Comparison of ENCODE assay signal across 8 cellular contexts in the genomic region with DNA sequence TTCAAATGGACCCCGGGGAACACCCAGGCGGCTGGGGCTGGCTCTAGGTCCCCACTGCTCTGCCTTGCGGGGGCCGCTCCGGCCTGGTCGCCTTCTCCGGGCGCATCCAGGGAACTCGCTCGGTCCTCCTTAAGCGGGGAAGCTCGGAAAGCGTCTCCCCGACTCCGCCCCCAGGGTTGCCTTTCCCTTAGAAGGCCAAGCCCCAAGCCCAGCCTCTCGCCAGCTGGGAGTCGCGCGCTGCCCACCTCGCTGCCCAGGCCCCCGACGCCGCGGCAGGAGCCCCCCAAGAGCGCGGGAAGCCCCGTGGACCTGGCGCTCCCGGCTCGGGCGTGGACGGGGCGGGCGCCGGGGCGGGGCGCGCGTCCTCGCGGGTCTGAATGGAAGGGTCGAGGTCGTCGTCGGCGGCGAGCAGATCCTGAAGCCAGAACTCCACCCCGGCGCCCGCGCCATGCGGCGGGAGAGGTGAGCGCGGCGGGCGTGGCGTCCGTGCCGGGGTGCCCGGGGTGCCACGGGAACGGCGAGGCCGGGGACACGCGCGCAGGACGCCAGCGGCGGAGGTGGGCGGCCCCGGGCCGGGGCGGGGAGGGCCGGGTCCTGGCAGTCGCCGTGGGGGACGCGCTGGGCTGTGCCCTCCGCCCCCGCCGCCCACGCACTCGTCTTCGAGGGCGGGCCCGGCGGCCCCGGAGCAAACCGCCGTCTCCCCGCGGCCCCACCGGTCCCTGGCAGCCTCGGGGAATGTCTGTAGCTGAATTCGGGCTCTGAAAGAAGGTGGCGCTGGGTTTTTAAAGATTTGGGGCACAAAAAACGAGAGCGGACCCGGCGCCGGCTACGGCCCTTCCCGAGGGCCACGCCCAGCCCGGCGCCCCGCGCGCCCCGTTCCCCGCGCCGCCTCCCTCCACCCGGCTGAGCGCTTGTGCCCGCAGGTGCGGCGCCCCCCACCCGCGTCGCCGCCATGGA. TPM values are rescaled to one million over a fixed set of nuclear protein-coding genes. Genes with fewer than 3 reads are reported as not detected.
DNase-seq lines count a peak whose midpoint lies in the region; ATAC-seq, FAIRE-seq and TF ChIP-seq lines count a peak whose summit lies in the region.

A gene with protein sequence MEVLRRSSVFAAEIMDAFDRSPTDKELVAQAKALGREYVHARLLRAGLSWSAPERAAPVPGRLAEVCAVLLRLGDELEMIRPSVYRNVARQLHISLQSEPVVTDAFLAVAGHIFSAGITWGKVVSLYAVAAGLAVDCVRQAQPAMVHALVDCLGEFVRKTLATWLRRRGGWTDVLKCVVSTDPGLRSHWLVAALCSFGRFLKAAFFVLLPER (plus strand): TSS at position 214 of the 957 bp plus-strand sequence. CDS start 739 bp downstream, at position 953.

- peak within 1 kb of the TSS in 1 of 2 experiments; percentile 89 for H3K4ac ChIP-seq in mesenchymal stem cell (ENCODE audit: low read depth in 1 of 2, low read length in 2 of 2)

- peak within 1 kb of the TSS; percentile 62 for H2BK120ac ChIP-seq in mesenchymal stem cell (ENCODE audit: low read depth, low read length)

- no peak for FAIRE-seq in GM12891 (lab: Jason Lieb, UNC)

- H3K79me1 ChIP-seq in mesenchymal stem cell (replicated peaks; ENCODE audit: low read length, poor library complexity, severe bottlenecking): peaks cover 21% of the 10 kb centered on the region

- POLR2A ChIA-PET in A673 (lab: Charles Lee; ENCODE audit: low non-redundant PET): no interaction called here

- TF ChIP-seq CTCF in A673 (conservative IDR thresholded peaks at IDR 0.05; ENCODE audit: low read depth, low read length): no peak

- H2BK12ac ChIP-seq in mesenchymal stem cell (ENCODE audit: low read length in 2 of 2): peak within 1 kb of the TSS; percentile 25 to 76

- H4K8ac ChIP-seq in mesenchymal stem cell (ENCODE audit: low read length): peak within 1 kb of the TSS; percentile 49

- in situ Hi-C loops in GM23248 (cut with MboI): no loop called here
- in situ Hi-C loops in endometrial microvascular endothelial cells (cut with HindIII; ENCODE audit: inconsistent ontology term, low pct_unique_long_range_greater_than_20kb, low sequenced_read_pairs): no loop called here

- H3K4me1 ChIP-seq in A673 (ENCODE audit: insufficient read depth, low read length, poor library complexity, severe bottlenecking): no peaks in the 10 kb centered on the region
- H3K4me1 ChIP-seq in GM23248 (ENCODE audit: insufficient read depth): peaks cover 31% of the 10 kb centered on the region
- peaks cover 32% of the 10 kb centered on the region for H3K4me1 ChIP-seq in mesenchymal stem cell (ENCODE audit: control insufficient read depth, insufficient read depth, low read depth, low read length)

- H4K91ac ChIP-seq in mesenchymal stem cell (ENCODE audit: low read length): peak within 1 kb of the TSS; percentile 43

- ATAC-seq in SK-N-SH treated with all-trans-retinoic acid at 6 μM for 48 hours (peak; percentile 20), HG02610 (IDR thresholded peaks at IDR 0.05; ENCODE audit: unreplicated experiment) (no peak)

- peak within 1 kb of the TSS in 1 of 2 experiments; percentile 74 for H3K23ac ChIP-seq in mesenchymal stem cell (ENCODE audit: low read length in 2 of 2)

- peak within 1 kb of the TSS in 1 of 2 experiments; percentile 94 for H3K14ac ChIP-seq in mesenchymal stem cell (ENCODE audit: low read length in 2 of 2)

- peak within 1 kb of the TSS; percentile 53 for H2BK5ac ChIP-seq in mesenchymal stem cell (ENCODE audit: low read depth, low read length, poor library complexity, severe bottlenecking)

- WGBS in GM23248 (ENCODE audit: low coverage in 1 of 2, low lambda C conversion rate in 2 of 2, missing lambda C conversion rate in 2 of 2), 2 experiments: 2 to 4% methylated on average over 37 to 59 of the region's 124 CpGs
- 2% methylated on average over 60 of the region's 124 CpGs for WGBS in mesenchymal stem cell

- H2AFZ ChIP-seq in GM23248 (peak within 1 kb of the TSS; percentile 88), mesenchymal stem cell (ENCODE audit: low read depth, low read length) (peak within 1 kb of the TSS; percentile 70)

- H3K79me2 ChIP-seq in GM23248 (ENCODE audit: insufficient read depth): peaks cover 29% of the 10 kb centered on the region

- CTCF ChIA-PET in A673 (lab: Charles Lee): no interaction called here

- H3K9ac ChIP-seq in GM23248 (peak within 1 kb of the TSS; percentile 79), mesenchymal stem cell (ENCODE audit: low read length) (peak within 1 kb of the TSS; percentile 57)

- intact Hi-C loops in A673 (cut with micrococcal nuclease; ENCODE audit: unreplicated experiment): no loop called here

- no peak within 1 kb of the TSS for H2AK5ac ChIP-seq in mesenchymal stem cell (ENCODE audit: low read length, severe bottlenecking)

- H4K20me1 ChIP-seq in GM23248 (ENCODE audit: insufficient read depth): no peaks in the 10 kb centered on the region

- peak within 1 kb of the TSS; percentile 81 to 92 for H3K18ac ChIP-seq in mesenchymal stem cell (ENCODE audit: low read depth in 1 of 2, low read length in 2 of 2)

- H3K4me2 ChIP-seq in GM23248 (ENCODE audit: unreplicated experiment) (peak within 1 kb of the TSS; percentile 85), mesenchymal stem cell (ENCODE audit: low read length, poor library complexity, severe bottlenecking) (peak within 1 kb of the TSS; percentile 90)

- TF ChIP-seq POLR2A in GM12891 (IDR thresholded peaks at IDR 0.05; ENCODE audit: low read depth, low read length): no peak

- H3K9me3 ChIP-seq in A673 (ENCODE audit: low read depth, low read length, poor library complexity, severe bottlenecking): peaks cover 8% of the 10 kb centered on the region
- H3K9me3 ChIP-seq in GM23248 (ENCODE audit: low read depth): no peaks in the 10 kb centered on the region
- H3K9me3 ChIP-seq in mesenchymal stem cell (ENCODE audit: control insufficient read depth, low read length): peaks cover 14% of the 10 kb centered on the region

- H2BK15ac ChIP-seq in mesenchymal stem cell (ENCODE audit: low read depth, poor library complexity, severe bottlenecking): peak within 1 kb of the TSS; percentile 68

- DNase-seq in A673 (ENCODE audit: low spot score) (no peak), GM23248 (peak; percentile 89), mesenchymal stem cell (peak; percentile 80), substantia nigra (lab: John Stamatoyannopoulos, UW) (peak in 46 of 49 donors; percentile 26 to 83 (median 62)), GM12891 (ENCODE audit: insufficient read length, low spot score) (no peak)

- H3K36me3 ChIP-seq in A673 (ENCODE audit: insufficient read depth, low read length, poor library complexity, severe bottlenecking) (no peaks in the 10 kb centered on the region), GM23248 (ENCODE audit: low read depth) (no peaks in the 10 kb centered on the region), mesenchymal stem cell (ENCODE audit: control insufficient read depth in 1 of 2, insufficient read depth in 2 of 2, low read depth in 1 of 2, low read length in 2 of 2) (peaks cover 0 to 17% of the 10 kb centered on the region in 2 experiments)

- H3K9me2 ChIP-seq in GM23248 (ENCODE audit: insufficient read depth): no peaks in the 10 kb centered on the region

- no TSS peak for BruUV-seq in A673 (replicated peaks; lab: Mats Ljungman, UMichigan)

- peaks cover 3% of the 10 kb centered on the region; the same call in 1 of the 2 replicates for H3F3A ChIP-seq in GM23248 (ENCODE audit: insufficient read depth)

- no peak within 1 kb of the TSS for H3K27ac ChIP-seq in A673 (ENCODE audit: low read depth, low read length, poor library complexity, severe bottlenecking)
- H3K27ac ChIP-seq in GM23248: peak within 1 kb of the TSS; percentile 17
- H3K27ac ChIP-seq in mesenchymal stem cell (ENCODE audit: low read length, poor library complexity, severe bottlenecking): no peak within 1 kb of the TSS
- H3K27ac ChIP-seq in substantia nigra (ENCODE audit: low read depth, low read length, poor library complexity, severe bottlenecking): peak within 1 kb of the TSS; percentile 100

- no peaks in the 10 kb centered on the region for H3K27me3 ChIP-seq in A673 (replicated peaks; ENCODE audit: insufficient read depth, low read depth, low read length, poor library complexity)
- no peaks in the 10 kb centered on the region for H3K27me3 ChIP-seq in GM23248 (replicated peaks; ENCODE audit: insufficient read depth)
- H3K27me3 ChIP-seq in mesenchymal stem cell (ENCODE audit: control insufficient read depth in 1 of 2, insufficient read depth in 1 of 2, low read length in 2 of 2): peaks cover 0 to 16% of the 10 kb centered on the region in 2 experiments

- peak within 1 kb of the TSS; percentile 72 for H3K4me3 ChIP-seq in A673 (ENCODE audit: low read depth, low read length, poor library complexity, severe bottlenecking)
- H3K4me3 ChIP-seq in GM23248: peak within 1 kb of the TSS; percentile 81
- peak within 1 kb of the TSS; percentile 78 to 88 for H3K4me3 ChIP-seq in mesenchymal stem cell (ENCODE audit: insufficient read depth in 1 of 2, low read depth in 1 of 2, low read length in 2 of 2)

TF ChIP-seq in SK-N-SH treated with all-trans-retinoic acid at 6 μM for 48 hours, 23 proteins besides CTCF, POLR2A, EP300 and RAD21 (continues in another document):
- TF ChIP-seq ZNF565 (CRISPR knock-in tag; conservative IDR thresholded peaks at IDR 0.05; ENCODE audit: low read depth): no peak

TF ChIP-seq in GM12891, 5 proteins besides CTCF, POLR2A, EP300 and RAD21:
- TF ChIP-seq POLR2AphosphoS5 (IDR thresholded peaks at IDR 0.05; ENCODE audit: low read depth, low read length): no peak
- no peak for TF ChIP-seq SPI1 (IDR thresholded peaks at IDR 0.05; ENCODE audit: low read depth, low read length)
- no peak for TF ChIP-seq POU2F2 (IDR thresholded peaks at IDR 0.05; ENCODE audit: low read depth, low read length)
- no peak for TF ChIP-seq TAF1 (IDR thresholded peaks at IDR 0.05; ENCODE audit: low read depth, low read length)
- no peak for TF ChIP-seq PAX5 (IDR thresholded peaks at IDR 0.05; ENCODE audit: insufficient read depth, low read length, severe bottlenecking)

RNA-seq across cellular contexts. Expression of the gene that starts here (rescaled TPM):
- 2.7 and 4.0 TPM in 2 replicates for total RNA-seq in A673 (2021)
- total RNA-seq in GM23248 (2014; rRNA removed; shearing (Covaris generic)): 36.0 and 46.6 TPM in 2 replicates
- 28.0 and 28.1 TPM in 2 replicates for polyA plus RNA-seq in GM23248 (2016; fragmentation: Nextera tagmentation; extraction: Ambion mirVana)
- total RNA-seq in endometrial microvascular endothelial cells (ENCODE audit: inconsistent ontology term): 102 TPM
- polyA plus RNA-seq in mesenchymal stem cell (2013, experiment 1 of 2): 16.6 TPM
- 17.5 TPM for polyA plus RNA-seq in mesenchymal stem cell (2013, experiment 2 of 2)
- polyA plus RNA-seq in GM12891 (2012; ENCODE audit: low read depth, missing spikeins): 0.04 TPM

Comparison
In these comparisons a context has a peak if more than half of its experiments do, and no peak if none do; other contexts are left out.
1. DNase-seq: peak in GM23248 (single experiment), mesenchymal stem cell (single experiment) and substantia nigra (46 of 49); none in A673 (single experiment) and GM12891 (single experiment).
2. H3K27ac ChIP-seq: peak in GM23248 (single experiment) and substantia nigra (single experiment); none in A673 (single experiment) and mesenchymal stem cell (single experiment).
3. Peak in every context shown above with its lines, with median percentiles within 50 percentile points of each other: H3K4me3 ChIP-seq.